8 cellular contexts compared by ENCODE assay signal in the genomic region with DNA sequence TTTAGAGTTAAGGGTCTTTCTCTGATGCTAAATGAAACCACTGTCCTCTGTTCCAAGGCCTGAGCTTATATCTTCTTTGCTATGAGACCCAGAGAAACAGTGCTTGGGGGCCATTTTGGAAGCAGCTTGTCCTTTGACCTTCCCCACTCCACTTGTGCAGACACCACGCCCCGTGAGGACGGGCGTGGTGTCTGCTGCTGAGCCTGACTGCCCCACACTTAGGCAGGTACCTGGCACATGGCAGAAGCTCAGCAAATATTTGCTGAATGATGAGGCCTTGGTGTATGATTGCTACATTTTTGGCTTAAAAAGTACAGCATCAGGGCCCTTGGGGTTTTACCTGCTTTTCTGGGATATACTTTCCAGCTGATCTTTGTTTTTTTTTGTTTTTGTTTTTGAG.
DNase-seq lines count a peak whose midpoint lies in the region; ATAC-seq and TF ChIP-seq lines count a peak whose summit lies in the region.

No MANE protein-coding gene starts in this region.

- no peak overlapping the region for H2BK5ac ChIP-seq in mesendoderm (ENCODE audit: low read length)

- H3K9ac ChIP-seq in mesendoderm (ENCODE audit: low read length) = no peak overlapping the region

- no peak for DNase-seq in stimulated activated naive CD8-positive, alpha-beta T cell treated with anti-CD3 and anti-CD28 coated beads, Interleukin-15, Interleukin-2, amounts not matched to agents 100 U/mL and 50 U/mL, for 24 hours
- no peak for DNase-seq in ascending aorta (ENCODE audit: low spot score in 2 of 2)
- DNase-seq in mesendoderm = no peak
- no peak for DNase-seq in putamen (ENCODE audit: low spot score)

- H3K4me1 Mint-ChIP-seq in stimulated activated naive CD8-positive, alpha-beta T cell treated with anti-CD3 and anti-CD28 coated beads, Interleukin-15, Interleukin-2, amounts not matched to agents 100 ng/mL and 50 ng/mL, for 24 hours (ENCODE audit: low read depth) = peaks cover 98% of the 10 kb centered on the region

- H3K18ac ChIP-seq in mesendoderm (ENCODE audit: low read length) = peak overlapping the region; percentile 44

- H3K9me3 Mint-ChIP-seq in stimulated activated naive CD8-positive, alpha-beta T cell treated with anti-CD3 and anti-CD28 coated beads, Interleukin-15, Interleukin-2, amounts not matched to agents 100 ng/mL and 50 ng/mL, for 24 hours = no peaks in the 10 kb centered on the region

- intact Hi-C loops in ascending aorta (cut with DNase I) = loop anchor here (10.0 kb wide), 1 partner anchor 455 kb away; a partner anchor contains a TSS

- no peak overlapping the region for H3K4me2 ChIP-seq in mesendoderm (ENCODE audit: low read length)

- peak overlapping the region; percentile 93 for H3K27ac ChIP-seq in ascending aorta
- H3K27ac ChIP-seq in mesendoderm (ENCODE audit: low read depth, low read length) = no peak overlapping the region

- peaks cover 16% of the 10 kb centered on the region for H3K79me1 ChIP-seq in mesendoderm (ENCODE audit: low read length)

- peaks cover 23 to 68% of the 10 kb centered on the region in 2 donors for H3K4me1 ChIP-seq in ascending aorta
- peaks cover 18% of the 10 kb centered on the region for H3K4me1 ChIP-seq in mesendoderm (ENCODE audit: control insufficient read depth, low read depth, low read length)

- no peak overlapping the region for H3K4ac ChIP-seq in mesendoderm (ENCODE audit: low read depth, low read length)

- no peak for ATAC-seq in stimulated activated naive CD8-positive, alpha-beta T cell treated with anti-CD3 and anti-CD28 coated beads, Interleukin-15, Interleukin-2, amounts not matched to agents 100 U/mL and 50 U/mL, for 24 hours
- ATAC-seq in GM21723 (IDR thresholded peaks at IDR 0.05; ENCODE audit: unreplicated experiment) (no peak), HG03442 (IDR thresholded peaks at IDR 0.05; ENCODE audit: unreplicated experiment) (no peak), HG02938 (IDR thresholded peaks at IDR 0.05; ENCODE audit: unreplicated experiment) (no peak)

- H4K8ac ChIP-seq in mesendoderm (ENCODE audit: low read depth, low read length) = no peak overlapping the region

- no peak overlapping the region for H3K56ac ChIP-seq in mesendoderm (ENCODE audit: low read length)

- H3K9me3 ChIP-seq in ascending aorta = no peaks in the 10 kb centered on the region

- H3K36me3 ChIP-seq in ascending aorta (peaks cover 0 to 3% of the 10 kb centered on the region in 2 donors), mesendoderm (ENCODE audit: control insufficient read depth, insufficient read depth, low read length) (no peaks in the 10 kb centered on the region)

- H2BK15ac ChIP-seq in mesendoderm (replicated peaks; ENCODE audit: low read depth) = no peak overlapping the region

- WGBS in mesendoderm (ENCODE audit: extremely low coverage, insufficient coverage, low lambda C conversion rate) = no CpG with 5 or more reads among the region's 4 CpGs

- H3K27me3 Mint-ChIP-seq in stimulated activated naive CD8-positive, alpha-beta T cell treated with anti-CD3 and anti-CD28 coated beads, Interleukin-15, Interleukin-2, amounts not matched to agents 100 ng/mL and 50 ng/mL, for 24 hours = no peaks in the 10 kb centered on the region

- H3K36me3 Mint-ChIP-seq in stimulated activated naive CD8-positive, alpha-beta T cell treated with anti-CD3 and anti-CD28 coated beads, Interleukin-15, Interleukin-2, amounts not matched to agents 100 ng/mL and 50 ng/mL, for 24 hours (ENCODE audit: low read depth) = peaks cover 14% of the 10 kb centered on the region

- peak overlapping the region; percentile 77 for H3K27ac Mint-ChIP-seq in stimulated activated naive CD8-positive, alpha-beta T cell treated with anti-CD3 and anti-CD28 coated beads, Interleukin-15, Interleukin-2, amounts not matched to agents 100 ng/mL and 50 ng/mL, for 24 hours

- no peak overlapping the region for H4K5ac ChIP-seq in mesendoderm (ENCODE audit: low read length)

- no peak for TF ChIP-seq CTCF in ascending aorta (IDR thresholded peaks at IDR 0.05)

- H3K23ac ChIP-seq in mesendoderm (ENCODE audit: low read length) = no peak overlapping the region

- H3K27me3 ChIP-seq in ascending aorta = no peaks in the 10 kb centered on the region
- H3K27me3 ChIP-seq in mesendoderm (ENCODE audit: insufficient read depth, low read length, poor library complexity) = no peaks in the 10 kb centered on the region

- H3K4me3 ChIP-seq in ascending aorta = peak overlapping the region in 1 of 2 donors; percentile 44
- H3K4me3 ChIP-seq in mesendoderm (ENCODE audit: low read length) = no peak overlapping the region

- H2BK120ac ChIP-seq in mesendoderm (ENCODE audit: low read depth, low read length) = no peak overlapping the region

- H3K79me2 ChIP-seq in mesendoderm (ENCODE audit: control insufficient read depth, insufficient read depth, low read length) = peaks cover 13% of the 10 kb centered on the region

- peak overlapping the region; percentile 62 for H3K4me3 Mint-ChIP-seq in stimulated activated naive CD8-positive, alpha-beta T cell treated with anti-CD3 and anti-CD28 coated beads, Interleukin-15, Interleukin-2, amounts not matched to agents 100 ng/mL and 50 ng/mL, for 24 hours

- no peak overlapping the region for H2AK5ac ChIP-seq in mesendoderm (ENCODE audit: low read length)
